ENCODE assay signal across 1 cellular context in the genomic region with DNA sequence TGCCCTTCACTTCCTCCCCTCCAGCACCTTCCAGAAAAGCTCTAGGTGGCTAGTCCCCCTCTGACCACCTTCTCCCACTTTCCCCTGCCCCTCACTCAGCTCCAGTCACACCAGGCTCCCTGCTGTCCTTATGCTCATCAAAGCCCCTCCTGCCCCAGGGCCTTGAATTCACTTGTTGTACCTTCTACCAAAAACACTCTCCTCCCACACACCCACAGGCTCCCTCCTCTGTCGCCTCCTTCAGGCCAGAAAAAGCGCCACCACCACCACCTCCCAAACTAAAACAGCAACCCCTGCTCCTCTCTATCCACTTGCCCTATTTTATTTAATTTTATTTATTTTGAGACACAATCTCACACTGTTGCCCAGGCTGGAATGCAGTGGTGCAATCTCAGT.
TF ChIP-seq lines count a peak whose summit lies in the region.

No MANE protein-coding gene starts in this region.

TF ChIP-seq in GM12878, 131 proteins besides CTCF, POLR2A, EP300 and RAD21:
- TF ChIP-seq, protein P1, sequence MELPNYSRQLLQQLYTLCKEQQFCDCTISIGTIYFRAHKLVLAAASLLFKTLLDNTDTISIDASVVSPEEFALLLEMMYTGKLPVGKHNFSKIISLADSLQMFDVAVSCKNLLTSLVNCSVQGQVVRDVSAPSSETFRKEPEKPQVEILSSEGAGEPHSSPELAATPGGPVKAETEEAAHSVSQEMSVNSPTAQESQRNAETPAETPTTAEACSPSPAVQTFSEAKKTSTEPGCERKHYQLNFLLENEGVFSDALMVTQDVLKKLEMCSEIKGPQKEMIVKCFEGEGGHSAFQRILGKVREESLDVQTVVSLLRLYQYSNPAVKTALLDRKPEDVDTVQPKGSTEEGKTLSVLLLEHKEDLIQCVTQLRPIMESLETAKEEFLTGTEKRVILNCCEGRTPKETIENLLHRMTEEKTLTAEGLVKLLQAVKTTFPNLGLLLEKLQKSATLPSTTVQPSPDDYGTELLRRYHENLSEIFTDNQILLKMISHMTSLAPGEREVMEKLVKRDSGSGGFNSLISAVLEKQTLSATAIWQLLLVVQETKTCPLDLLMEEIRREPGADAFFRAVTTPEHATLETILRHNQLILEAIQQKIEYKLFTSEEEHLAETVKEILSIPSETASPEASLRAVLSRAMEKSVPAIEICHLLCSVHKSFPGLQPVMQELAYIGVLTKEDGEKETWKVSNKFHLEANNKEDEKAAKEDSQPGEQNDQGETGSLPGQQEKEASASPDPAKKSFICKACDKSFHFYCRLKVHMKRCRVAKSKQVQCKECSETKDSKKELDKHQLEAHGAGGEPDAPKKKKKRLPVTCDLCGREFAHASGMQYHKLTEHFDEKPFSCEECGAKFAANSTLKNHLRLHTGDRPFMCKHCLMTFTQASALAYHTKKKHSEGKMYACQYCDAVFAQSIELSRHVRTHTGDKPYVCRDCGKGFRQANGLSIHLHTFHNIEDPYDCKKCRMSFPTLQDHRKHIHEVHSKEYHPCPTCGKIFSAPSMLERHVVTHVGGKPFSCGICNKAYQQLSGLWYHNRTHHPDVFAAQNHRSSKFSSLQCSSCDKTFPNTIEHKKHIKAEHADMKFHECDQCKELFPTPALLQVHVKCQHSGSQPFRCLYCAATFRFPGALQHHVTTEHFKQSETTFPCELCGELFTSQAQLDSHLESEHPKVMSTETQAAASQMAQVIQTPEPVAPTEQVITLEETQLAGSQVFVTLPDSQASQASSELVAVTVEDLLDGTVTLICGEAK (IDR thresholded peaks at IDR 0.05; ENCODE audit: borderline replicate concordance): no peak
- TF ChIP-seq EGR1 (IDR thresholded peaks at IDR 0.05; ENCODE audit: borderline replicate concordance in 1 of 2, low read depth in 2 of 2, low read length in 2 of 2) (peak in 1 of 2 experiments; percentile 31; a peak in 1 of 3 replicates), BACH1 (IDR thresholded peaks at IDR 0.05; ENCODE audit: borderline replicate concordance) (no peak)
